ENCODE assay signal across 10 cellular contexts in the genomic region with DNA sequence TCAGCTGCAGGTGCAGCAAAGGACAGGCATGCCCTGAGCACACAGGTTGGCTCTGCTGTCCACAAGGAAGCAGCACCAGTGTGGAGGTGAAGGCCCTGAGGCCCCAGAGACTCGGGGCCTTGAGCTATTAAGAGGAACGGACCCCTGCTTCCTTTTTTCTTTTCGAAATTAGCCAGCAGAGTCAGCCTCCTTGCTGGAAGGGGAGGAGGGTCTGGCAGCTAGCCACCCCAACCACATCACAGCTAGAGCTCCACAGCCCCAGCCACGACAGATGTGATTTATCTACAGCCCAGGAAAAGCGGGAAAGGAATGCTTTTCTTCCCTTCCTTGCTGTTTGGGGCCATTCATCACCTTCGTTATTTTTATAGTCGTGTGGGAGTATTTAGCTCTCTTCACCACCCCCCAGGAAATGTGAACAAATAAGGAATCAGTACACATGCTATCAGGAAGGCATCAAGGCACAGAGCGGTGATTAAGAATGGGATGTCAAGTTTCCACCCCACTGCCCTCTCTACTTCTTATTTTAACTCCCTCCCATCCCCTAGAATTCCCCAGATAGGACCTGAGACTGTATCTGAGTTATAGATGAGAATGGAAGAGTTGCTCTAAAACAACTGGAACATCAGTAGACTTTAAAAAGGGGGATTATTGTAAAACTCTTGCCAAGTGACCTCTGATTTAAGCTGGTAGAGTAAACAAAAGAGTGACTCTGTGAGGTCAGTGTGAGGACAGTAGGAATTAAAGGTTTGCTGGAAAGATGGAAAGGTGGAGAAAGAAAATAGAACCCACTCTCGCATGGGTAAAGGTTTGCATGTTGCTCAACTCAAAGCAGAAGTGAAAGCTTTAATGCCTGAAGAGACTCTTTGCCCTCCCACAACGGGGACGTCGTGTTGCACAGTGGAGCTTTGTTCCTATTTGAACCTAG.
A peak's percentile ranks its signal among the peaks of the same experiment; 100 is the strongest.
DNase-seq lines count a peak whose midpoint lies in the region; ATAC-seq, FAIRE-seq and TF ChIP-seq lines count a peak whose summit lies in the region.
"Had no signal": no experiment of that assay in that cellular context is flagged by ENCODE, and none has a peak within 500 bp of the region (broad histone marks: within the 10 kb centered on the region; RNA-seq: fewer than 3 reads in every experiment).

No MANE protein-coding gene starts in this region.

- no peaks in the 10 kb centered on the region for H4K20me1 ChIP-seq in OCI-LY7 (ENCODE audit: insufficient read depth, low read length)

- no peak overlapping the region for H2AFZ ChIP-seq in OCI-LY7 (ENCODE audit: low read length)

- no peak overlapping the region for H3K27ac ChIP-seq in tibial nerve
- no peak overlapping the region for H3K27ac ChIP-seq in upper lobe of left lung
- no peak overlapping the region for H3K27ac ChIP-seq in OCI-LY7 (ENCODE audit: low read depth, low read length, poor library complexity, severe bottlenecking)
- H3K27ac ChIP-seq: body of pancreas had no signal

- POLR2A ChIA-PET in OCI-LY7 (lab: Charles Lee): interaction anchor here (1.0 kb wide), 1 partner anchor 21 kb away, joined by 3 read pairs; no protein-coding TSS in a partner anchor

- H3K4me1 ChIP-seq in tibial nerve: no peaks in the 10 kb centered on the region
- H3K4me1 ChIP-seq in upper lobe of left lung: no peaks in the 10 kb centered on the region
- no peaks in the 10 kb centered on the region for H3K4me1 ChIP-seq in OCI-LY7 (ENCODE audit: insufficient read depth, low read length, poor library complexity, severe bottlenecking)
- H3K4me1 ChIP-seq: body of pancreas had no signal

- 4 to 5% methylated on average over 12 of the region's 12 CpGs for WGBS in tibial nerve, 2 donors
- WGBS in upper lobe of left lung, 2 donors: 10 to 24% methylated on average over 12 of the region's 12 CpGs

- FAIRE-seq in GM18507 (lab: Jason Lieb, UNC): peak; percentile 91
- FAIRE-seq: endometrium had no signal

- H3K4me2 ChIP-seq in OCI-LY7 (ENCODE audit: low read length): no peak overlapping the region

- CTCF ChIA-PET in OCI-LY7 (lab: Charles Lee; ENCODE audit: unreplicated experiment): no interaction called here

- no peak for TF ChIP-seq CTCF in tibial nerve (IDR thresholded peaks at IDR 0.05)
- no peak for TF ChIP-seq CTCF in upper lobe of left lung (IDR thresholded peaks at IDR 0.05)
- TF ChIP-seq CTCF in OCI-LY7 (conservative IDR thresholded peaks at IDR 0.05; ENCODE audit: low read length): no peak

- H3K9me3 ChIP-seq in tibial nerve (no peaks in the 10 kb centered on the region), upper lobe of left lung (no peaks in the 10 kb centered on the region), OCI-LY7 (ENCODE audit: low read length) (no peaks in the 10 kb centered on the region)
- H3K9me3 ChIP-seq: body of pancreas had no signal

- TF ChIP-seq POLR2A in tibial nerve (IDR thresholded peaks at IDR 0.05): no peak
- TF ChIP-seq POLR2A in upper lobe of left lung (IDR thresholded peaks at IDR 0.05): no peak

- H3K27me3 ChIP-seq in tibial nerve (no peaks in the 10 kb centered on the region), upper lobe of left lung (no peaks in the 10 kb centered on the region)
- H3K27me3 ChIP-seq: body of pancreas had no signal

- DNase-seq in GM18507 (ENCODE audit: extremely low spot score, insufficient read length, low read depth) (no peak), islet precursor cell (peak; percentile 31), tibial nerve (ENCODE audit: low spot score in 2 of 2) (no peak), NCI-H1417 treated with DMSO at 0.1 percent for 48 hours (lab: John Stamatoyannopoulos, UW) (no peak), upper lobe of left lung (no peak), OCI-LY7 (ENCODE audit: low spot score) (no peak)
- DNase-seq: body of pancreas had no signal

- H3K36me3 ChIP-seq in tibial nerve (no peaks in the 10 kb centered on the region), upper lobe of left lung (no peaks in the 10 kb centered on the region), OCI-LY7 (ENCODE audit: insufficient read depth, low read length) (no peaks in the 10 kb centered on the region)

- H3K4me3 ChIP-seq in tibial nerve: no peak overlapping the region
- H3K4me3 ChIP-seq in upper lobe of left lung: no peak overlapping the region
- H3K4me3 ChIP-seq in OCI-LY7 (ENCODE audit: low read depth, low read length, poor library complexity, severe bottlenecking): no peak overlapping the region
- H3K4me3 ChIP-seq: body of pancreas had no signal

- no TSS peak for BruUV-seq in OCI-LY7 (replicated peaks; lab: Mats Ljungman, UMichigan)

- ATAC-seq in GM21381 (IDR thresholded peaks at IDR 0.05; ENCODE audit: unreplicated experiment): peak; percentile 58
- ATAC-seq in HG03097 (IDR thresholded peaks at IDR 0.05; ENCODE audit: low FRiP score, unreplicated experiment): peak; percentile 51
- ATAC-seq in upper lobe of left lung (ENCODE audit: low FRiP score in 2 of 2): no peak
- ATAC-seq: body of pancreas had no signal

- TF ChIP-seq EP300 in tibial nerve (IDR thresholded peaks at IDR 0.05) (no peak), upper lobe of left lung (IDR thresholded peaks at IDR 0.05) (no peak)

- intact Hi-C loops in OCI-LY7 (cut with micrococcal nuclease; ENCODE audit: unreplicated experiment): no loop called here

- no peaks in the 10 kb centered on the region for H3K9me2 ChIP-seq in OCI-LY7 (ENCODE audit: insufficient read depth, low read length)

- H3K79me2 ChIP-seq in OCI-LY7 (ENCODE audit: insufficient read depth, low read depth, low read length): no peaks in the 10 kb centered on the region

Comparison
In these comparisons a context has a peak if more than half of its experiments do, and no peak if none do; other contexts are left out.
1. ATAC-seq: peak in GM21381 (single experiment) and HG03097 (single experiment); none in upper lobe of left lung (0 of 2).